Comparison of ENCODE assay signal across 8 cellular contexts in the genomic region with DNA sequence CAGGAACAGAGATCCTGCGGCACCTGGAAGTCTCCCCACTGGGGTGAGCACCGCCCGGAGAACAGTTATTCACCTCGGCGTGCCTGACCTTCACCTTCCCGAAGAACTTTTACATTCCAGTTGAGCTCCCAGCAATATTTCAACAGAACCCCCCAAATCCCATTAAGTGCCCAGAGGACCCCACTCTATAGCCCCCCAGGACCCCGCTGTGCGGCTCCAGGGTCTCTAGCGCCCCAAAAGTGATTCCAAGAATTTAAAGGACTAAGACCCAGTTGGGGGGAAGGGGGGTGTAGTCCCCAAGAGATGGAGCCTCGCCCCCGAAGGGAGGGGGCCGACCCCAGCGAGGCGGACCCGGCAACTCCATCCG. TPM values are rescaled to one million over a fixed set of nuclear protein-coding genes. Genes with fewer than 3 reads are reported as not detected.
A peak's percentile ranks its signal among the peaks of the same experiment; 100 is the strongest.
DNase-seq lines count a peak whose midpoint lies in the region; ATAC-seq and TF ChIP-seq lines count a peak whose summit lies in the region.

No MANE protein-coding gene starts in this region.

- no peak for DNase-seq in fibroblast of mammary gland (ENCODE audit: low read depth)
- no peak for DNase-seq in DMS79 (lab: John Stamatoyannopoulos, UW)
- DNase-seq in dermis blood vessel endothelial cell, result no peak

- peak overlapping the region; percentile 86 for H3K4me3 ChIP-seq in GM12875 (ENCODE audit: low read depth, low read length)
- H3K4me3 ChIP-seq in fibroblast of mammary gland (ENCODE audit: control insufficient read depth, low read depth, low read length), result peak overlapping the region; percentile 89
- peak overlapping the region; percentile 74 for H3K4me3 ChIP-seq in rectal smooth muscle tissue (ENCODE audit: low read length)

- TF ChIP-seq CTCF in GM12875 (IDR thresholded peaks at IDR 0.05; ENCODE audit: borderline replicate concordance, insufficient read depth, low read depth, low read length) (no peak), fibroblast of mammary gland (conservative IDR thresholded peaks at IDR 0.05; ENCODE audit: control insufficient read depth, insufficient read depth, low read depth, low read length) (no peak)

- ATAC-seq in SK-N-SH treated with all-trans-retinoic acid at 6 μM for 48 hours, result peak; percentile 4
- no peak for ATAC-seq in GM21825 (IDR thresholded peaks at IDR 0.05; ENCODE audit: unreplicated experiment)
- ATAC-seq in HG02973 (IDR thresholded peaks at IDR 0.05; ENCODE audit: unreplicated experiment), result no peak

- H3K9ac ChIP-seq in rectal smooth muscle tissue (ENCODE audit: low read length), result peak overlapping the region; percentile 56

- H3K36me3 ChIP-seq in rectal smooth muscle tissue (ENCODE audit: control insufficient read depth, insufficient read depth, low read length), result peaks cover 4% of the 10 kb centered on the region

- H3K4me1 ChIP-seq in rectal smooth muscle tissue (ENCODE audit: control insufficient read depth, insufficient read depth, low read length), result peaks cover 32% of the 10 kb centered on the region

- no peaks in the 10 kb centered on the region for H3K27me3 ChIP-seq in rectal smooth muscle tissue (ENCODE audit: control insufficient read depth, insufficient read depth, low read length)

- peak overlapping the region; percentile 99 for H3K27ac ChIP-seq in rectal smooth muscle tissue (ENCODE audit: low read depth, low read length)

TF ChIP-seq in SK-N-SH treated with all-trans-retinoic acid at 6 μM for 48 hours, 23 proteins besides CTCF, POLR2A, EP300 and RAD21:
- TF ChIP-seq OSR1 (CRISPR knock-in tag; IDR thresholded peaks at IDR 0.05) (no peak), SNAI2 (CRISPR knock-in tag; IDR thresholded peaks at IDR 0.05) (no peak), ZNF565 (CRISPR knock-in tag; conservative IDR thresholded peaks at IDR 0.05; ENCODE audit: low read depth) (no peak), TCF4 (CRISPR knock-in tag; IDR thresholded peaks at IDR 0.05; ENCODE audit: borderline replicate concordance) (no peak), ZNF8 (CRISPR knock-in tag; IDR thresholded peaks at IDR 0.05) (no peak)
- TF ChIP-seq, protein P1, sequence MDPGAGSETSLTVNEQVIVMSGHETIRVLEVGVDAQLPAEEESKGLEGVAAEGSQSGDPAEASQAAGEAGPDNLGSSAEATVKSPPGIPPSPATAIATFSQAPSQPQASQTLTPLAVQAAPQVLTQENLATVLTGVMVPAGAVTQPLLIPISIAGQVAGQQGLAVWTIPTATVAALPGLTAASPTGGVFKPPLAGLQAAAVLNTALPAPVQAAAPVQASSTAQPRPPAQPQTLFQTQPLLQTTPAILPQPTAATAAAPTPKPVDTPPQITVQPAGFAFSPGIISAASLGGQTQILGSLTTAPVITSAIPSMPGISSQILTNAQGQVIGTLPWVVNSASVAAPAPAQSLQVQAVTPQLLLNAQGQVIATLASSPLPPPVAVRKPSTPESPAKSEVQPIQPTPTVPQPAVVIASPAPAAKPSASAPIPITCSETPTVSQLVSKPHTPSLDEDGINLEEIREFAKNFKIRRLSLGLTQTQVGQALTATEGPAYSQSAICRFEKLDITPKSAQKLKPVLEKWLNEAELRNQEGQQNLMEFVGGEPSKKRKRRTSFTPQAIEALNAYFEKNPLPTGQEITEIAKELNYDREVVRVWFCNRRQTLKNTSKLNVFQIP (CRISPR knock-in tag; IDR thresholded peaks at IDR 0.05; ENCODE audit: borderline replicate concordance, low read depth), result no peak
- TF ChIP-seq, protein P2, sequence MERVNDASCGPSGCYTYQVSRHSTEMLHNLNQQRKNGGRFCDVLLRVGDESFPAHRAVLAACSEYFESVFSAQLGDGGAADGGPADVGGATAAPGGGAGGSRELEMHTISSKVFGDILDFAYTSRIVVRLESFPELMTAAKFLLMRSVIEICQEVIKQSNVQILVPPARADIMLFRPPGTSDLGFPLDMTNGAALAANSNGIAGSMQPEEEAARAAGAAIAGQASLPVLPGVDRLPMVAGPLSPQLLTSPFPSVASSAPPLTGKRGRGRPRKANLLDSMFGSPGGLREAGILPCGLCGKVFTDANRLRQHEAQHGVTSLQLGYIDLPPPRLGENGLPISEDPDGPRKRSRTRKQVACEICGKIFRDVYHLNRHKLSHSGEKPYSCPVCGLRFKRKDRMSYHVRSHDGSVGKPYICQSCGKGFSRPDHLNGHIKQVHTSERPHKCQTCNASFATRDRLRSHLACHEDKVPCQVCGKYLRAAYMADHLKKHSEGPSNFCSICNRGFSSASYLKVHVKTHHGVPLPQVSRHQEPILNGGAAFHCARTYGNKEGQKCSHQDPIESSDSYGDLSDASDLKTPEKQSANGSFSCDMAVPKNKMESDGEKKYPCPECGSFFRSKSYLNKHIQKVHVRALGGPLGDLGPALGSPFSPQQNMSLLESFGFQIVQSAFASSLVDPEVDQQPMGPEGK (CRISPR knock-in tag; IDR thresholded peaks at IDR 0.05; ENCODE audit: borderline replicate concordance), result peak; percentile 43; the same call in 1 of the 2 replicates

RNA-seq across cellular contexts. Expression of a gene that starts 0.5 kb away (rescaled TPM):
- 56.2 and 59.1 TPM in 2 replicates for total RNA-seq in dermis blood vessel endothelial cell

RNA-seq across cellular contexts. Expression of a gene that starts 2.6 kb away (rescaled TPM):
- total RNA-seq in dermis blood vessel endothelial cell, result 35.5 and 40.7 TPM in 2 replicates

RNA-seq across cellular contexts. Expression of a gene that starts 16.4 kb away (rescaled TPM):
- 5.4 and 33.5 TPM in 2 replicates for total RNA-seq in dermis blood vessel endothelial cell

RNA-seq across cellular contexts. Expression of a gene that starts 30.3 kb away (rescaled TPM):
- 6.0 and 6.3 TPM in 2 replicates for total RNA-seq in dermis blood vessel endothelial cell

RNA-seq across cellular contexts. Expression of a gene that starts 35.6 kb away (rescaled TPM):
- 0.09 TPM in 1 of 2 replicates, not detected in the other for total RNA-seq in dermis blood vessel endothelial cell
